In the genomic region with DNA sequence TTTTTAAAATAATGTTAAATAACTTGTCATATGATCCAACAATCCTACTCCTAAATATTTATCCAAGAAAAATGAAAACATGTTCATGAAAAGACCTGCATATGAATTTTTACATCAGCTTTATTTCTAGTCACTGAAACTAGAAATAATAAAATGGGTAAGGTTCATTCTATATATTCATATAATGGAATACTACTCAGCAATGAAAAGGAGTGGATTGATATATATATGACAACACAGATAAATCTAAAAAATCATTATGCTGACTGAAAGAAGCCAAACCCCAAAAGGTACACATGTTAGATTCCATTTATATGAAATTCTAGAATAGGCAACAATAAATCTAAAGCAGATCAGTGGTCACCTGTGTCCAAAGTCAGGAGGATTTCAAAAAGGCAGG, we compare ENCODE assay signal across 29 cellular contexts.
"Had no signal": no experiment of that assay in that cellular context is flagged by ENCODE, and none has a peak within 500 bp of the region (broad histone marks: within the 10 kb centered on the region; RNA-seq: fewer than 3 reads in every experiment).

No MANE protein-coding gene starts in this region.

- H3K9me3 Mint-ChIP-seq: stimulated activated effector memory CD8-positive, alpha-beta T cell treated with anti-CD3 and anti-CD28 coated beads, Interleukin-12 subunit alpha, Interleukin-12 subunit beta, amount 100 ng/mL, for 72 hours; stimulated activated naive CD8-positive, alpha-beta T cell treated with anti-CD3 and anti-CD28 coated beads, Interleukin-15, amount 100 ng/mL, for 72 hours had no signal

- H3K4me1 Mint-ChIP-seq: stimulated activated effector memory CD8-positive, alpha-beta T cell treated with anti-CD3 and anti-CD28 coated beads, Interleukin-12 subunit alpha, Interleukin-12 subunit beta, amount 100 ng/mL, for 72 hours; stimulated activated memory B cell treated with anti-CD40 and anti-IgM and Interleukin-4, amounts not matched to agents 10 μg/mL and 1 μg/mL and 100 μg/mL, for 72 hours; stimulated activated naive B cell treated with anti-CD40 and anti-IgM and Interleukin-4, amounts not matched to agents 10 μg/mL and 1 μg/mL and 100 μg/mL, for 72 hours; stimulated activated naive CD8-positive, alpha-beta T cell treated with anti-CD3 and anti-CD28 coated beads, Interleukin-15, amount 100 ng/mL, for 72 hours had no signal

- ATAC-seq: stimulated activated effector memory CD8-positive, alpha-beta T cell treated with anti-CD3 and anti-CD28 coated beads, Interleukin-12 subunit alpha, Interleukin-12 subunit beta, amount 100 ng/mL, for 72 hours; stimulated activated memory B cell treated with anti-CD40 and anti-IgM and Interleukin-4, amounts not matched to agents 10 μg/mL and 1 μg/mL and 100 μg/mL, for 72 hours; stimulated activated naive B cell treated with anti-CD40 and anti-IgM and Interleukin-4, amounts not matched to agents 10 μg/mL and 1 μg/mL and 100 μg/mL, for 72 hours; stimulated activated naive CD8-positive, alpha-beta T cell treated with anti-CD3 and anti-CD28 coated beads, Interleukin-15, amount 100 ng/mL, for 72 hours; stimulated activated naive CD8-positive, alpha-beta T cell treated with anti-CD3 and anti-CD28 coated beads, Interleukin-15, Interleukin-2, amounts not matched to agents 100 U/mL and 50 U/mL, for 24 hours; upper lobe of right lung had no signal

- H3K27ac ChIP-seq: stomach, suprapubic skin, testis, thoracic aorta, thyroid gland, tibial artery, tibial nerve, transverse colon, upper lobe of left lung, upper lobe of right lung, uterus, vagina had no signal

- H3K4me1 ChIP-seq: stomach, suprapubic skin, testis, thyroid gland, tibial artery, tibial nerve, transverse colon, upper lobe of left lung, upper lobe of right lung, uterus, vagina had no signal

- H3K36me3 Mint-ChIP-seq: stimulated activated effector memory CD8-positive, alpha-beta T cell treated with anti-CD3 and anti-CD28 coated beads, Interleukin-12 subunit alpha, Interleukin-12 subunit beta, amount 100 ng/mL, for 72 hours; stimulated activated memory B cell treated with anti-CD40 and anti-IgM and Interleukin-4, amounts not matched to agents 10 μg/mL and 1 μg/mL and 100 μg/mL, for 72 hours; stimulated activated naive B cell treated with anti-CD40 and anti-IgM and Interleukin-4, amounts not matched to agents 10 μg/mL and 1 μg/mL and 100 μg/mL, for 72 hours; type B pancreatic cell had no signal

- H3K4me3 ChIP-seq: stomach, suprapubic skin, testis, thoracic aorta, thyroid gland, tibial artery, tibial nerve, transverse colon, upper lobe of left lung, upper lobe of right lung, uterus, vagina had no signal

- FAIRE-seq: urothelium cell line had no signal

- H3K36me3 ChIP-seq: stomach, suprapubic skin, thoracic aorta, thyroid gland, tibial artery, tibial nerve, transverse colon, upper lobe of left lung, upper lobe of right lung, uterus, vagina had no signal

- H3K4me3 Mint-ChIP-seq: stimulated activated effector memory CD8-positive, alpha-beta T cell treated with anti-CD3 and anti-CD28 coated beads, Interleukin-12 subunit alpha, Interleukin-12 subunit beta, amount 100 ng/mL, for 72 hours; stimulated activated memory B cell treated with anti-CD40 and anti-IgM and Interleukin-4, amounts not matched to agents 10 μg/mL and 1 μg/mL and 100 μg/mL, for 72 hours; stimulated activated naive B cell treated with anti-CD40 and anti-IgM and Interleukin-4, amounts not matched to agents 10 μg/mL and 1 μg/mL and 100 μg/mL, for 72 hours; stimulated activated naive CD8-positive, alpha-beta T cell treated with anti-CD3 and anti-CD28 coated beads, Interleukin-15, amount 100 ng/mL, for 72 hours; stimulated activated naive CD8-positive, alpha-beta T cell treated with anti-CD3 and anti-CD28 coated beads, Interleukin-15, Interleukin-2, amounts not matched to agents 100 ng/mL and 50 ng/mL, for 24 hours; type B pancreatic cell had no signal

- H3K27me3 ChIP-seq: testis, thyroid gland, tibial nerve, upper lobe of left lung, upper lobe of right lung, uterus, vagina had no signal

- DNase-seq: stimulated activated CD4-positive, alpha-beta T cell treated with anti-CD3 and anti-CD28 coated beads, Interleukin-2, amount 100 ng/mL, for 48 hours; stimulated activated CD4-positive, alpha-beta T cell treated with anti-CD3 and anti-CD28 coated beads, Interleukin-4, amount 100 ng/mL, for 1 hour; stimulated activated CD4-positive, alpha-beta T cell treated with anti-CD3 and anti-CD28 coated beads, Interleukin-4, amount 100 ng/mL, for 24 hours; stimulated activated CD4-positive, alpha-beta T cell treated with anti-CD3 and anti-CD28 coated beads, Interleukin-4, amount 100 ng/mL, for 4 hours; stimulated activated CD8-positive, alpha-beta memory T cell treated with anti-CD3 and anti-CD28 coated beads, Interleukin-4, amount 100 ng/mL, for 48 hours; stimulated activated naive B cell treated with anti-CD40 and anti-IgM and Interleukin-4, amounts not matched to agents 10 μg/mL and 1 μg/mL and 100 μg/mL, for 72 hours; stimulated activated naive CD4-positive, alpha-beta T cell; stimulated activated naive CD4-positive, alpha-beta T cell treated with Interleukin-2 at 50 U/mL for 16 hours; stimulated activated naive CD8-positive, alpha-beta T cell treated with anti-CD3 and anti-CD28 coated beads, Interleukin-15, amount 100 ng/mL, for 72 hours; stimulated activated naive CD8-positive, alpha-beta T cell treated with anti-CD3 and anti-CD28 coated beads, Interleukin-15, Interleukin-2, amounts not matched to agents 100 U/mL and 50 U/mL, for 24 hours; stomach; substantia nigra; testis; thyroid gland; tibial artery; transverse colon; trophoblast cell; upper lobe of left lung; upper lobe of right lung; uterus had no signal

- H3K27ac Mint-ChIP-seq: stimulated activated effector memory CD8-positive, alpha-beta T cell treated with anti-CD3 and anti-CD28 coated beads, Interleukin-12 subunit alpha, Interleukin-12 subunit beta, amount 100 ng/mL, for 72 hours; stimulated activated memory B cell treated with anti-CD40 and anti-IgM and Interleukin-4, amounts not matched to agents 10 μg/mL and 1 μg/mL and 100 μg/mL, for 72 hours; stimulated activated naive B cell treated with anti-CD40 and anti-IgM and Interleukin-4, amounts not matched to agents 10 μg/mL and 1 μg/mL and 100 μg/mL, for 72 hours; stimulated activated naive CD8-positive, alpha-beta T cell treated with anti-CD3 and anti-CD28 coated beads, Interleukin-15, amount 100 ng/mL, for 72 hours; stimulated activated naive CD8-positive, alpha-beta T cell treated with anti-CD3 and anti-CD28 coated beads, Interleukin-15, Interleukin-2, amounts not matched to agents 100 ng/mL and 50 ng/mL, for 24 hours; type B pancreatic cell had no signal

- H3K9me3 ChIP-seq: suprapubic skin, testis, thyroid gland, uterus, vagina had no signal
